ENCODE assay signal across 8 cellular contexts in genomic region chr6:83215131-83216047, GRCh38. TPM values are rescaled to one million over a fixed set of nuclear protein-coding genes. Genes with fewer than 3 reads are reported as not detected.
DNase-seq lines count a peak whose midpoint lies in the region; ATAC-seq lines count a peak whose summit lies in the region.

No MANE protein-coding gene starts in this region.

- H3K4me1 Mint-ChIP-seq in activated naive CD8-positive, alpha-beta T cell treated with anti-CD3 and anti-CD28 coated beads, Interleukin-2, amount 50 U/mL, for 24 hours = no peaks in the 10 kb centered on the region

- no peak overlapping the region for H3K4me3 Mint-ChIP-seq in activated naive CD8-positive, alpha-beta T cell treated with anti-CD3 and anti-CD28 coated beads, Interleukin-2, amount 50 U/mL, for 24 hours

- DNase-seq in activated gamma-delta T cell treated with Interleukin-2 at 50 U/mL for 16 hours (peak; percentile 42), activated gamma-delta T cell (lab: John Stamatoyannopoulos, UW) (no peak), NAMALWA (ENCODE audit: low spot score) (peak; percentile 85), SK-N-DZ (ENCODE audit: low spot score) (peak; percentile 88), left ventricle myocardium superior (peak; percentile 41), sciatic nerve (ENCODE audit: low spot score) (peak; percentile 62)
- peak; percentile 46 for DNase-seq in activated naive CD8-positive, alpha-beta T cell treated with anti-CD3 and anti-CD28 coated beads, Interleukin-2, amount 50 U/mL, for 24 hours

- H3K27me3 Mint-ChIP-seq in activated naive CD8-positive, alpha-beta T cell treated with anti-CD3 and anti-CD28 coated beads, Interleukin-2, amount 50 U/mL, for 24 hours = peaks cover 8% of the 10 kb centered on the region

- no peak overlapping the region for H3K27ac Mint-ChIP-seq in activated naive CD8-positive, alpha-beta T cell treated with anti-CD3 and anti-CD28 coated beads, Interleukin-2, amount 50 U/mL, for 24 hours

- H3K9me3 Mint-ChIP-seq in activated naive CD8-positive, alpha-beta T cell treated with anti-CD3 and anti-CD28 coated beads, Interleukin-2, amount 50 U/mL, for 24 hours = no peaks in the 10 kb centered on the region

- intact Hi-C loops in left ventricle myocardium superior (cut with micrococcal nuclease) = loop anchor here (10.0 kb wide), 1 partner anchor 141 kb away; no protein-coding TSS in a partner anchor
- intact Hi-C loops in sciatic nerve (cut with DNase I) = loop anchor here (5.0 kb wide), 2 partner anchors 148 to 297 kb away; partner anchors contain the start of genes DOP1A, PRSS35 and UBE3D

- H3K36me3 Mint-ChIP-seq in activated naive CD8-positive, alpha-beta T cell treated with anti-CD3 and anti-CD28 coated beads, Interleukin-2, amount 50 U/mL, for 24 hours (ENCODE audit: low read depth) = no peaks in the 10 kb centered on the region

- ATAC-seq in HG02610 (IDR thresholded peaks at IDR 0.05; ENCODE audit: unreplicated experiment) (peak; percentile 98), left ventricle myocardium superior (peak; percentile 95), sciatic nerve (peak; percentile 96)
- ATAC-seq in activated naive CD8-positive, alpha-beta T cell treated with anti-CD3 and anti-CD28 coated beads, Interleukin-2, amount 50 U/mL, for 24 hours = peak; percentile 99

RNA-seq across cellular contexts. Expression of gene RWDD2A, which starts 22.2 kb away (rescaled TPM):
- 3.7 and 4.0 TPM in 2 replicates for polyA plus RNA-seq in SK-N-DZ (2014; cell fraction: cytosol; rRNA removed)
- 8.0 and 9.6 TPM in 2 replicates for polyA plus RNA-seq in SK-N-DZ (2014; cell fraction: nucleus; rRNA removed)
- total RNA-seq in left ventricle myocardium superior (2.8 TPM), sciatic nerve (4.5 TPM)

RNA-seq across cellular contexts. Expression of gene PGM3, which starts 22.3 kb away (rescaled TPM):
- 27.0 and 31.6 TPM in 2 replicates for polyA plus RNA-seq in SK-N-DZ (2014; cell fraction: cytosol; rRNA removed)
- 36.8 and 49.5 TPM in 2 replicates for polyA plus RNA-seq in SK-N-DZ (2014; cell fraction: nucleus; rRNA removed)
- total RNA-seq in left ventricle myocardium superior (13.2 TPM), sciatic nerve (37.2 TPM)
